In the genomic region with DNA sequence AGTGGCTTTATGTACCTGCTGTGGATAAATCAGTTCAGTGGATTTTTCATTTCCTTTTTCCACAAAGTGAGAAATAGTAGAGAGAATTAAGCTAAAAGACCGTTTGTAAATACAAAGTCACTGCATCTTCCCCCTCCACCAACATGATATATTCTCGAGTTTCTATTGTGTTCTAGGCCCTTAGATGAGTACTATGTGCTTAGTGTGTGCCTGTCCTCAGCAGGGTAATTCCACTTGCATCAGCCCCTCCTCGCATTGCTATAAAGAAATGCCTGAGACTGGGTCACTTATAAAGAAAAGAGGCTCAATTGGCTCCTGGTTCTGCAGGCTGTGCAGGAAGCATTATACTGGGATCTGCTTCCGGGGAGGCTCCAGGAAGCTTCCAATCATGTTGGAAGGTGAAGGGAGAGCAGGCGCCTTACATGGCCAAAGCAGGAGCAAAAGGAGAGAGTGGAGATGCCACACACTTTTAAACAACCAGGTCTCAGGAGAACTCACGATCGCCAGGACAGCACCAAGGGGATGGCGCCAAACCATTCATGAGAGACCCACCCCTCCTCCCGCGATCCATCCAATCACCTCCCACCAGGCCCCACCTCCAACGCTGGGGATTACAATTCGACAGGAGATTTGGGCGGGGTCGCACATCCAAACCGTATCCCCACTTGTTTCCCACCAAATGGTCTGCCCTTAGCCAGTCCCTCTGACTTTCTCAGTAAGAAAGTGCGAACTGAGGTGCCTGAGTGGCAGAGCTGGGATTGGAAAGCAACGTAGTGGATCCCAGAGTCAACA, we compare ENCODE assay signal across 9 cellular contexts.
DNase-seq lines count a peak whose midpoint lies in the region; ATAC-seq and TF ChIP-seq lines count a peak whose summit lies in the region.
"Had no signal": no experiment of that assay in that cellular context is flagged by ENCODE, and none has a peak within 500 bp of the region (broad histone marks: within the 10 kb centered on the region; RNA-seq: fewer than 3 reads in every experiment).

No MANE protein-coding gene starts in this region.

- no peak for TF ChIP-seq RAD21 in neural cell (conservative IDR thresholded peaks at IDR 0.05)

- ATAC-seq in CD4-positive, alpha-beta T cell (ENCODE audit: poor library complexity): peak; percentile 21
- peak; percentile 19 for ATAC-seq in GM21576 (IDR thresholded peaks at IDR 0.05; ENCODE audit: unreplicated experiment)

- H3K4me3 ChIP-seq in Peyer's patch (peak overlapping the region in 3 of 4 donors; percentile 16 to 35 (median 31)), neural cell (ENCODE audit: low read length) (peak overlapping the region; percentile 59)

- H3K9me3 ChIP-seq in CD4-positive, alpha-beta T cell (ENCODE audit: control insufficient read depth, low read length): no peaks in the 10 kb centered on the region
- H3K9me3 ChIP-seq in Peyer's patch: no peaks in the 10 kb centered on the region
- H3K9me3 ChIP-seq in neural cell (ENCODE audit: low read length): no peaks in the 10 kb centered on the region

- no peak overlapping the region for H3K4me2 ChIP-seq in neural cell (ENCODE audit: low read length)

- H3K27me3 Mint-ChIP-seq in CD4-positive, alpha-beta T cell: peaks cover 4% of the 10 kb centered on the region
- H3K27me3 Mint-ChIP-seq in endothelial cell (ENCODE audit: unreplicated experiment): peaks cover 7% of the 10 kb centered on the region

- intact Hi-C loops in CD4-positive, alpha-beta T cell (cut with DNase I, micrococcal nuclease): loop anchor here (1.0 to 10.0 kb wide), 6 partner anchors 107 to 969 kb away; no protein-coding TSS in a partner anchor

- peaks cover 10% of the 10 kb centered on the region for H3K4me1 Mint-ChIP-seq in CD4-positive, alpha-beta T cell (ENCODE audit: low read depth)
- peaks cover 2% of the 10 kb centered on the region for H3K4me1 Mint-ChIP-seq in endothelial cell (ENCODE audit: unreplicated experiment)

- H3K27ac Mint-ChIP-seq in CD4-positive, alpha-beta T cell: no peak overlapping the region
- H3K27ac Mint-ChIP-seq in endothelial cell (ENCODE audit: unreplicated experiment): no peak overlapping the region

- H3K9ac ChIP-seq in neural cell (ENCODE audit: low read length): no peak overlapping the region

- TF ChIP-seq EP300 in neural cell (conservative IDR thresholded peaks at IDR 0.05; ENCODE audit: poor library complexity, severe bottlenecking): no peak

- no peaks in the 10 kb centered on the region for H3K9me2 ChIP-seq in neural cell (ENCODE audit: insufficient read depth, low read length)

- no peaks in the 10 kb centered on the region for H3K79me2 ChIP-seq in neural cell (replicated peaks; ENCODE audit: insufficient read depth, low read length)

- no peaks in the 10 kb centered on the region for H4K20me1 ChIP-seq in neural cell (ENCODE audit: insufficient read depth)

- DNase-seq in CD4-positive, alpha-beta T cell: peak in 2 of 10 experiments; percentile 1 to 2
- DNase-seq in Peyer's patch: no peak
- peak; percentile 44 for DNase-seq in endothelial cell (ENCODE audit: low spot score)
- no peak for DNase-seq in NCI-H187 treated with DMSO at 0.1 percent for 48 hours (lab: John Stamatoyannopoulos, UW)
- DNase-seq in COLO668 (lab: John Stamatoyannopoulos, UW; ENCODE audit: unreplicated experiment): no peak
- no peak for DNase-seq in AG20443 (ENCODE audit: low spot score)

- POLR2A ChIA-PET in CD4-positive, alpha-beta T cell (lab: Charles Lee): interaction anchor here (1.0 to 1.1 kb wide), 3 partner anchors 189 to 731 kb away, joined by 3 to 4 read pairs (median 4); no protein-coding TSS in a partner anchor

- TF ChIP-seq CTCF in CD4-positive, alpha-beta T cell (IDR thresholded peaks at IDR 0.05): no peak
- TF ChIP-seq CTCF in Peyer's patch (IDR thresholded peaks at IDR 0.05) (no peak), endothelial cell (IDR thresholded peaks at IDR 0.05; ENCODE audit: unreplicated experiment) (no peak), neural cell (IDR thresholded peaks at IDR 0.05; ENCODE audit: poor library complexity, severe bottlenecking) (no peak)

- peaks cover 5% of the 10 kb centered on the region for H3K27me3 ChIP-seq in CD4-positive, alpha-beta T cell (ENCODE audit: control insufficient read depth, insufficient read depth, low read length)
- H3K27me3 ChIP-seq in Peyer's patch (no peaks in the 10 kb centered on the region), neural cell (ENCODE audit: insufficient read depth, low read depth, low read length) (no peaks in the 10 kb centered on the region)

- no peaks in the 10 kb centered on the region for H3F3A ChIP-seq in neural cell (ENCODE audit: insufficient read depth, low read length, poor library complexity, severe bottlenecking)

- CTCF ChIA-PET in CD4-positive, alpha-beta T cell (lab: Charles Lee): interaction anchor here (0.5 to 2.5 kb wide), 16 partner anchors 10 to 782 kb away, joined by 3 to 40 read pairs (median 6); no protein-coding TSS in a partner anchor

- H3K36me3 ChIP-seq in Peyer's patch (no peaks in the 10 kb centered on the region), neural cell (ENCODE audit: insufficient read depth, low read length) (no peaks in the 10 kb centered on the region)

- TF ChIP-seq POLR2A in Peyer's patch (IDR thresholded peaks at IDR 0.05): no peak

- H3K9me3 Mint-ChIP-seq in CD4-positive, alpha-beta T cell: no peaks in the 10 kb centered on the region
- H3K9me3 Mint-ChIP-seq in endothelial cell (ENCODE audit: unreplicated experiment): no peaks in the 10 kb centered on the region

- no peaks in the 10 kb centered on the region for H3K36me3 Mint-ChIP-seq in CD4-positive, alpha-beta T cell (ENCODE audit: low read depth)
- no peaks in the 10 kb centered on the region for H3K36me3 Mint-ChIP-seq in endothelial cell (ENCODE audit: low read depth, unreplicated experiment)

- peak overlapping the region; percentile 94 for H3K4me3 Mint-ChIP-seq in CD4-positive, alpha-beta T cell
- H3K4me3 Mint-ChIP-seq in endothelial cell (ENCODE audit: unreplicated experiment): peak overlapping the region; percentile 89

- peaks cover 0 to 7% (median 0%) of the 10 kb centered on the region in 4 donors for H3K4me1 ChIP-seq in Peyer's patch

- no peak overlapping the region for H3K27ac ChIP-seq in CD4-positive, alpha-beta T cell (ENCODE audit: low read depth, low read length)
- no peak overlapping the region for H3K27ac ChIP-seq in Peyer's patch
- H3K27ac ChIP-seq in neural cell (ENCODE audit: low read length): no peak overlapping the region
- H3K27ac ChIP-seq: epithelial cell of prostate had no signal

- no peak overlapping the region for H2AFZ ChIP-seq in neural cell (ENCODE audit: low read depth, low read length)

TF ChIP-seq in neural cell, 6 proteins besides CTCF, POLR2A, EP300 and RAD21:
- TF ChIP-seq, protein P1, sequence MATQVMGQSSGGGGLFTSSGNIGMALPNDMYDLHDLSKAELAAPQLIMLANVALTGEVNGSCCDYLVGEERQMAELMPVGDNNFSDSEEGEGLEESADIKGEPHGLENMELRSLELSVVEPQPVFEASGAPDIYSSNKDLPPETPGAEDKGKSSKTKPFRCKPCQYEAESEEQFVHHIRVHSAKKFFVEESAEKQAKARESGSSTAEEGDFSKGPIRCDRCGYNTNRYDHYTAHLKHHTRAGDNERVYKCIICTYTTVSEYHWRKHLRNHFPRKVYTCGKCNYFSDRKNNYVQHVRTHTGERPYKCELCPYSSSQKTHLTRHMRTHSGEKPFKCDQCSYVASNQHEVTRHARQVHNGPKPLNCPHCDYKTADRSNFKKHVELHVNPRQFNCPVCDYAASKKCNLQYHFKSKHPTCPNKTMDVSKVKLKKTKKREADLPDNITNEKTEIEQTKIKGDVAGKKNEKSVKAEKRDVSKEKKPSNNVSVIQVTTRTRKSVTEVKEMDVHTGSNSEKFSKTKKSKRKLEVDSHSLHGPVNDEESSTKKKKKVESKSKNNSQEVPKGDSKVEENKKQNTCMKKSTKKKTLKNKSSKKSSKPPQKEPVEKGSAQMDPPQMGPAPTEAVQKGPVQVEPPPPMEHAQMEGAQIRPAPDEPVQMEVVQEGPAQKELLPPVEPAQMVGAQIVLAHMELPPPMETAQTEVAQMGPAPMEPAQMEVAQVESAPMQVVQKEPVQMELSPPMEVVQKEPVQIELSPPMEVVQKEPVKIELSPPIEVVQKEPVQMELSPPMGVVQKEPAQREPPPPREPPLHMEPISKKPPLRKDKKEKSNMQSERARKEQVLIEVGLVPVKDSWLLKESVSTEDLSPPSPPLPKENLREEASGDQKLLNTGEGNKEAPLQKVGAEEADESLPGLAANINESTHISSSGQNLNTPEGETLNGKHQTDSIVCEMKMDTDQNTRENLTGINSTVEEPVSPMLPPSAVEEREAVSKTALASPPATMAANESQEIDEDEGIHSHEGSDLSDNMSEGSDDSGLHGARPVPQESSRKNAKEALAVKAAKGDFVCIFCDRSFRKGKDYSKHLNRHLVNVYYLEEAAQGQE (IDR thresholded peaks at IDR 0.05; ENCODE audit: borderline replicate concordance): no peak
- TF ChIP-seq EZH2 (IDR thresholded peaks at IDR 0.05; ENCODE audit: borderline replicate concordance, insufficient read depth, low read length, poor library complexity, severe bottlenecking) (no peak), POLR2AphosphoS5 (IDR thresholded peaks at IDR 0.05) (no peak), MXI1 (conservative IDR thresholded peaks at IDR 0.05; ENCODE audit: poor library complexity, severe bottlenecking) (no peak), TAF1 (IDR thresholded peaks at IDR 0.05; ENCODE audit: low read depth) (no peak)
